In genomic region chr7:44490351-44491200, GRCh38 we compare ENCODE assay signal across 8 cellular contexts. TPM values are rescaled to one million over a fixed set of nuclear protein-coding genes. Genes with fewer than 3 reads are reported as not detected.
DNase-seq lines count a peak whose midpoint lies in the region; ATAC-seq, FAIRE-seq and TF ChIP-seq lines count a peak whose summit lies in the region.

Gene NUDCD3 (minus strand): TSS chr7:44490658. CDS start chr7:44490600, 58 bp downstream.

- no peaks in the 10 kb centered on the region for H4K20me1 ChIP-seq in endothelial cell of umbilical vein (replicated peaks; ENCODE audit: control insufficient read depth, extremely low read depth, insufficient read depth, low read length)

- H3K9me1 ChIP-seq in endothelial cell of umbilical vein (replicated peaks; ENCODE audit: control insufficient read depth, extremely low read depth, insufficient read depth, low read length), result no peaks in the 10 kb centered on the region

- ATAC-seq in GM21381 (IDR thresholded peaks at IDR 0.05; ENCODE audit: unreplicated experiment), result peak; percentile 95

- peak within 1 kb of the TSS; percentile 65 to 94 (median 65) for H3K4me3 ChIP-seq in endothelial cell of umbilical vein (replicated peaks in 1 of 3; ENCODE audit: insufficient read depth in 1 of 3, low read depth in 1 of 3, low read length in 3 of 3)

- H3K4me1 ChIP-seq in endothelial cell of umbilical vein (ENCODE audit: control insufficient read depth, extremely low read depth, insufficient read depth, low read length), result peaks cover 38% of the 10 kb centered on the region

- H3K79me2 ChIP-seq in endothelial cell of umbilical vein (ENCODE audit: control insufficient read depth, insufficient read depth, low read length), result peaks cover 38% of the 10 kb centered on the region

- CTCF ChIA-PET in endothelial cell of umbilical vein (lab: Charles Lee), result interaction anchor here (0.6 to 3.6 kb wide), 9 partner anchors 29 to 250 kb away, joined by 3 to 16 read pairs (median 3); no protein-coding TSS in a partner anchor

- TSS peak; percentile 73 for BruUV-seq in endothelial cell of umbilical vein (replicated peaks; lab: Mats Ljungman, UMichigan)

- POLR2A ChIA-PET in endothelial cell of umbilical vein (lab: Charles Lee), result no interaction called here

- peak; percentile 81 for FAIRE-seq in endothelial cell of umbilical vein (lab: Jason Lieb, UNC)

- H3K9ac ChIP-seq in endothelial cell of umbilical vein (replicated peaks; ENCODE audit: extremely low read depth, insufficient read depth, low read length), result peak within 1 kb of the TSS; percentile 85

- H3K27me3 ChIP-seq in endothelial cell of umbilical vein (ENCODE audit: control insufficient read depth in 2 of 2, insufficient read depth in 2 of 2, low read length in 2 of 2), result peaks cover 0 to 4% of the 10 kb centered on the region in 2 experiments

- dilution Hi-C loops in endothelial cell of umbilical vein (cut with MboI; ENCODE audit: extremely low pct_ligation_motif_present, low sequenced_read_pairs), result no loop called here

- peak within 1 kb of the TSS; percentile 91 for H3K27ac ChIP-seq in endothelial cell of umbilical vein (ENCODE audit: insufficient read depth, low read depth, low read length)

- H2AFZ ChIP-seq in endothelial cell of umbilical vein (ENCODE audit: low read depth, low read length), result peak within 1 kb of the TSS; percentile 91

- peak; percentile 75 for TF ChIP-seq POLR2A in endothelial cell of umbilical vein (IDR thresholded peaks at IDR 0.05; ENCODE audit: low read depth, low read length)

- peak; percentile 6 to 26 for TF ChIP-seq CTCF in endothelial cell of umbilical vein (IDR thresholded peaks at IDR 0.05; ENCODE audit: extremely low read depth in 1 of 2, insufficient read depth in 1 of 2, low read depth in 1 of 2, low read length in 2 of 2)

- intact Hi-C loops in endothelial cell of umbilical vein (cut with micrococcal nuclease), result loop anchor here (5.0 kb wide), 2 partner anchors 77 to 418 kb away; no protein-coding TSS in a partner anchor

- DNase-seq in Caki2 (ENCODE audit: low read depth) (peak; percentile 91), HUDEP-2 (lab: John Stamatoyannopoulos, UW; ENCODE audit: unreplicated experiment in 76 of 76) (peak in 74 of 76 experiments; percentile 13 to 87 (median 73)), NOMO-1 treated with dmso at 0.1 percent for 144 hours (lab: John Stamatoyannopoulos, UW; ENCODE audit: unreplicated experiment) (peak; percentile 85), endothelial cell of umbilical vein (ENCODE audit: low read depth, low spot score) (peak; percentile 87), midbrain (lab: John Stamatoyannopoulos, UW) (peak; percentile 88)
- peak; percentile 70 for DNase-seq in activated CD8-positive, alpha-beta memory T cell treated with anti-CD3 and anti-CD28 coated beads, Interleukin-2, amount 50 U/mL, for 24 hours (ENCODE audit: extremely low read depth)
- DNase-seq in stimulated activated CD8-positive, alpha-beta memory T cell treated with anti-CD3 and anti-CD28 coated beads, Interleukin-2, amount 100 ng/mL, for 48 hours (ENCODE audit: low read depth in 2 of 2), result peak; percentile 64 to 65

- H3K4me2 ChIP-seq in endothelial cell of umbilical vein (ENCODE audit: insufficient read depth, low read length), result peak within 1 kb of the TSS; percentile 94

- in situ Hi-C loops in Caki2 (cut with HindIII; ENCODE audit: low pct_unique_long_range_greater_than_20kb, low sequenced_read_pairs), result no loop called here

- H3K36me3 ChIP-seq in endothelial cell of umbilical vein (ENCODE audit: control insufficient read depth in 2 of 2, extremely low read depth in 1 of 2, insufficient read depth in 2 of 2, low read length in 2 of 2), result no peaks in the 10 kb centered on the region

- H3K9me3 ChIP-seq in endothelial cell of umbilical vein (replicated peaks; ENCODE audit: control insufficient read depth, insufficient read depth, low read length), result no peaks in the 10 kb centered on the region

TF ChIP-seq in endothelial cell of umbilical vein, 7 proteins besides CTCF, POLR2A, EP300 and RAD21:
- TF ChIP-seq FOS (IDR thresholded peaks at IDR 0.05; ENCODE audit: borderline replicate concordance, insufficient read depth, low read length) (no peak), MAX (IDR thresholded peaks at IDR 0.05; ENCODE audit: insufficient read depth, insufficient read length) (peak; percentile 89), EZH2 (IDR thresholded peaks at IDR 0.05; ENCODE audit: borderline replicate concordance, low read depth, low read length, severe bottlenecking) (no peak), POLR2AphosphoS5 (IDR thresholded peaks at IDR 0.05; ENCODE audit: insufficient read depth, low read depth, low read length) (peak; percentile 87), JUN (IDR thresholded peaks at IDR 0.05; ENCODE audit: borderline replicate concordance, insufficient read depth, insufficient read length, low read depth) (no peak), MYC (IDR thresholded peaks at IDR 0.05; ENCODE audit: low read depth, low read length) (peak; percentile 71), GATA2 (IDR thresholded peaks at IDR 0.05; ENCODE audit: insufficient read depth, insufficient read length, low read depth, low read length) (no peak)

RNA-seq across cellular contexts. Expression of gene NUDCD3, which starts in this region (rescaled TPM):
- total RNA-seq in Caki2 (2014; rRNA removed; shearing (Covaris generic); ENCODE audit: low replicate concordance), result 29.4 and 30.3 TPM in 2 replicates
- total RNA-seq in endothelial cell of umbilical vein, result 117 and 137 TPM in 2 replicates
- 39.4 and 50.6 TPM in 2 replicates for polyA plus RNA-seq in endothelial cell of umbilical vein
- polyA plus RNA-seq in endothelial cell of umbilical vein (2011; cell fraction: cytosol; rRNA removed), result 48.7 and 53.4 TPM in 2 replicates
- 82.9 and 92.9 TPM in 2 replicates for polyA plus RNA-seq in endothelial cell of umbilical vein (2011; cell fraction: nucleus; rRNA removed)
- polyA plus RNA-seq in endothelial cell of umbilical vein (2012), result 69.6 and 73.3 TPM in 2 replicates
- polyA minus RNA-seq in endothelial cell of umbilical vein, result 120 TPM in 2 replicates
- polyA minus RNA-seq in endothelial cell of umbilical vein (2011; cell fraction: cytosol; rRNA and poly(A)+ RNA removed), result 13.2 TPM
- polyA minus RNA-seq in endothelial cell of umbilical vein (2011; cell fraction: nucleus; rRNA and poly(A)+ RNA removed), result 42.1 and 42.9 TPM in 2 replicates

Comparison
In these comparisons a context has a peak if more than half of its experiments do, and no peak if none do; other contexts are left out.
1. Peak in every context shown above with its lines: DNase-seq, ATAC-seq, H3K4me3 ChIP-seq and H3K27ac ChIP-seq.